In the genomic region with DNA sequence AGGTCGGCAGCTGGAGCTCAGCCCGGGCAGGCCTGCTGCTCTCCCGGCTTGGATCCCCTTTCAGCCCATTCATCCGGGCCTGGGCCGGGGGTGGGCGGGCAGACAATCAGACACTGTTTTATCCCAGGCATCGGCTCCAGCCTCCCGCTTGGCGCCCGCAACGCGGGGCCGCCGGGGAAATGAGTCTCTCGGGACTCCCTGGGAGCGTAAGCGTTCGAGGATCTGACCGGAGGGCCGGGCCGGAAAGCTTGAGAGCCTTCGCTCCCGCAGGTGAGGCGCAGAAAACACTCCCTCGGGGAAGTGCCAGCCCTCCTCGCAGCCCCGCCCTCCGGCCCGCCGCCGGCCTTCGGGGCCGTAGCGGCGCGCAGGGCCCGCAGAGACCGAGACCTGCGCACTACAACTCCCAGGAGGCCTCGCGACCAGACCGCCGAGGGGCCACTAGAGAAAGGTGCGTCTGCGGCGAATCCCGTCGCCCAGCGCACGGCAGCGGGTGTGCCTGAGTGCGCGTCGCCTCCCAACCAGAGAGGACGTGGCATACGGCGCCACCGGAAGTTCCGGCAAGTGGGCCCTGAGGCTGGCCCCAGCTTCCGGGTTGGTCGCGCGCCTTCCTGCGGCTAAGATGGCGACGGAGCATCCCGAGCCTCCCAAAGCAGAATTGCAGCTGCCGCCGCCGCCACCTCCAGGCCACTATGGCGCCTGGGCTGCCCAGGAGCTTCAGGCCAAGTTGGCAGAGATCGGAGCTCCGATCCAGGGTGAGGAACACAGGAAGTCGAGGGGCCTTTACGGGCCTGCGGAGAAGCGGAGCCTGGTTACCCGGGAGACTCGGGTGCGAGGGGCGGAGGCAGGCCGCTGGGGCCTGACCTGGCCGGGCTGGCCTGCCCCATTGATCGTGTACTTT, we compare ENCODE assay signal across 8 cellular contexts. TPM values are rescaled to one million over a fixed set of nuclear protein-coding genes. Genes with fewer than 3 reads are reported as not detected.
DNase-seq lines count a peak whose midpoint lies in the region; ATAC-seq, FAIRE-seq and TF ChIP-seq lines count a peak whose summit lies in the region.

A gene with protein sequence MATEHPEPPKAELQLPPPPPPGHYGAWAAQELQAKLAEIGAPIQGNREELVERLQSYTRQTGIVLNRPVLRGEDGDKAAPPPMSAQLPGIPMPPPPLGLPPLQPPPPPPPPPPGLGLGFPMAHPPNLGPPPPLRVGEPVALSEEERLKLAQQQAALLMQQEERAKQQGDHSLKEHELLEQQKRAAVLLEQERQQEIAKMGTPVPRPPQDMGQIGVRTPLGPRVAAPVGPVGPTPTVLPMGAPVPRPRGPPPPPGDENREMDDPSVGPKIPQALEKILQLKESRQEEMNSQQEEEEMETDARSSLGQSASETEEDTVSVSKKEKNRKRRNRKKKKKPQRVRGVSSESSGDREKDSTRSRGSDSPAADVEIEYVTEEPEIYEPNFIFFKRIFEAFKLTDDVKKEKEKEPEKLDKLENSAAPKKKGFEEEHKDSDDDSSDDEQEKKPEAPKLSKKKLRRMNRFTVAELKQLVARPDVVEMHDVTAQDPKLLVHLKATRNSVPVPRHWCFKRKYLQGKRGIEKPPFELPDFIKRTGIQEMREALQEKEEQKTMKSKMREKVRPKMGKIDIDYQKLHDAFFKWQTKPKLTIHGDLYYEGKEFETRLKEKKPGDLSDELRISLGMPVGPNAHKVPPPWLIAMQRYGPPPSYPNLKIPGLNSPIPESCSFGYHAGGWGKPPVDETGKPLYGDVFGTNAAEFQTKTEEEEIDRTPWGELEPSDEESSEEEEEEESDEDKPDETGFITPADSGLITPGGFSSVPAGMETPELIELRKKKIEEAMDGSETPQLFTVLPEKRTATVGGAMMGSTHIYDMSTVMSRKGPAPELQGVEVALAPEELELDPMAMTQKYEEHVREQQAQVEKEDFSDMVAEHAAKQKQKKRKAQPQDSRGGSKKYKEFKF (plus strand): TSS at position 599 of the 898 bp plus-strand sequence. CDS start 21 bp downstream, at position 620.

- FAIRE-seq in keratinocyte (lab: Jason Lieb, UNC), result no peak

- peak within 1 kb of the TSS; percentile 85 for H3K27ac ChIP-seq in keratinocyte (ENCODE audit: control insufficient read depth, insufficient read depth, low read length)

- H3K79me2 ChIP-seq in keratinocyte (ENCODE audit: control insufficient read depth, insufficient read depth, low read length), result peaks cover 35% of the 10 kb centered on the region

- peak within 1 kb of the TSS; percentile 93 for H2AFZ ChIP-seq in keratinocyte (ENCODE audit: control insufficient read depth, low read length)

- H3K27me3 ChIP-seq in keratinocyte (ENCODE audit: control insufficient read depth, extremely low read depth, insufficient read depth, low read length), result peaks cover 4% of the 10 kb centered on the region

- peak; percentile 95 for DNase-seq in AG09319 (ENCODE audit: extremely low read depth, low read depth)
- peak; percentile 90 to 99 for DNase-seq in NCI-H446 (lab: John Stamatoyannopoulos, UW)
- DNase-seq in activated CD4-positive, CD25-positive, alpha-beta regulatory T cell treated with anti-CD3 and anti-CD28 coated beads, Interleukin-2, amount 50 U/mL, for 16 hours (ENCODE audit: low read depth, low spot score), result peak; percentile 92
- DNase-seq in central memory CD8-positive, alpha-beta T cell (ENCODE audit: low spot score in 2 of 2), result peak; percentile 82 to 90
- peak; percentile 92 for DNase-seq in keratinocyte (ENCODE audit: low read depth, low spot score)
- peak; percentile 89 to 91 for DNase-seq in stimulated activated CD4-positive, alpha-beta T cell treated with anti-CD3 and anti-CD28 coated beads, Interleukin-15, amount 100 ng/mL, for 1 hour (ENCODE audit: low read depth in 1 of 2, low spot score in 1 of 2)

- no peaks in the 10 kb centered on the region for H4K20me1 ChIP-seq in keratinocyte (ENCODE audit: control insufficient read depth, extremely low read depth, insufficient read depth, low read length)

- peaks cover 37% of the 10 kb centered on the region for H3K4me1 Mint-ChIP-seq in central memory CD8-positive, alpha-beta T cell

- dilution Hi-C loops in keratinocyte (cut with MboI; ENCODE audit: extremely low pct_ligation_motif_present, low sequenced_read_pairs), result no loop called here

- H3K4me3 Mint-ChIP-seq in central memory CD8-positive, alpha-beta T cell, result peak within 1 kb of the TSS; percentile 100

- no peaks in the 10 kb centered on the region for H3K9me3 Mint-ChIP-seq in central memory CD8-positive, alpha-beta T cell

- H3K4me2 ChIP-seq in keratinocyte (ENCODE audit: control insufficient read depth, extremely low read depth, insufficient read depth, low read depth, low read length), result peak within 1 kb of the TSS; percentile 90

- no peaks in the 10 kb centered on the region for H3K9me3 ChIP-seq in keratinocyte (ENCODE audit: control insufficient read depth, low read depth, low read length)

- peak within 1 kb of the TSS; percentile 94 for H3K9ac ChIP-seq in keratinocyte (ENCODE audit: control insufficient read depth, extremely low read depth, insufficient read depth, low read length)

- H3K9me1 ChIP-seq in keratinocyte (ENCODE audit: control insufficient read depth, extremely low read depth, insufficient read depth, low read length), result no peaks in the 10 kb centered on the region

- TF ChIP-seq CTCF in AG09319 (IDR thresholded peaks at IDR 0.05; ENCODE audit: low read depth, low read length), result no peak
- no peak for TF ChIP-seq CTCF in keratinocyte (optimal IDR thresholded peaks at IDR 0.05 in 1 of 3, IDR thresholded peaks at IDR 0.05 in 1 of 3, conservative IDR thresholded peaks at IDR 0.05 in 1 of 3; ENCODE audit: extremely low read depth in 1 of 3, insufficient read depth in 2 of 3, low read length in 3 of 3)

- peaks cover 17% of the 10 kb centered on the region for H3K4me1 ChIP-seq in keratinocyte (ENCODE audit: control insufficient read depth, extremely low read depth, insufficient read depth, low read length)

- H3K27me3 Mint-ChIP-seq in central memory CD8-positive, alpha-beta T cell, result no peaks in the 10 kb centered on the region

- peak within 1 kb of the TSS; percentile 66 to 98 (median 94) for H3K4me3 ChIP-seq in keratinocyte (ENCODE audit: control insufficient read depth in 2 of 3, extremely low read depth in 1 of 3, insufficient read depth in 2 of 3, low read depth in 1 of 3, low read length in 3 of 3)

- peaks cover 12 to 22% of the 10 kb centered on the region in 2 experiments for H3K36me3 ChIP-seq in keratinocyte (ENCODE audit: control insufficient read depth in 2 of 2, extremely low read depth in 1 of 2, insufficient read depth in 2 of 2, low read length in 2 of 2)

- H3K36me3 Mint-ChIP-seq in central memory CD8-positive, alpha-beta T cell (ENCODE audit: insufficient read depth), result peaks cover 36% of the 10 kb centered on the region

- H3K27ac Mint-ChIP-seq in central memory CD8-positive, alpha-beta T cell (ENCODE audit: low read depth), result peak within 1 kb of the TSS; percentile 99

- ATAC-seq in GM19025 (IDR thresholded peaks at IDR 0.05; ENCODE audit: low read depth, unreplicated experiment) (peak; percentile 96), HG03342 (IDR thresholded peaks at IDR 0.05; ENCODE audit: unreplicated experiment) (peak; percentile 93)
- peak; percentile 97 for ATAC-seq in central memory CD8-positive, alpha-beta T cell (replicated peaks; ENCODE audit: extremely low read depth, poor library complexity, severe bottlenecking)

RNA-seq across cellular contexts. Expression of the gene that starts here (rescaled TPM):
- 41.9 to 121 TPM (median 73.0 TPM) in 3 replicates for polyA plus RNA-seq in keratinocyte
- polyA plus RNA-seq in keratinocyte (2011; ENCODE audit: low read depth), result 344 TPM
- 80.1 and 110 TPM in 2 replicates for polyA plus RNA-seq in keratinocyte (2011; cell fraction: cytosol; rRNA removed)
- 118 TPM in 2 replicates for polyA plus RNA-seq in keratinocyte (2011; cell fraction: nucleus; rRNA removed)
- 102 and 141 TPM in 2 replicates for polyA plus RNA-seq in keratinocyte (2012; ENCODE audit: low replicate concordance)
- polyA minus RNA-seq in keratinocyte, result 34.8 to 73.7 TPM (median 37.9 TPM) in 3 replicates
- 52.9 TPM for polyA minus RNA-seq in keratinocyte (2011; cell fraction: cytosol; rRNA and poly(A)+ RNA removed)
- polyA minus RNA-seq in keratinocyte (2011; cell fraction: nucleus; rRNA and poly(A)+ RNA removed), result 27.6 and 43.1 TPM in 2 replicates

Comparison
In these comparisons a context has a peak if more than half of its experiments do, and no peak if none do; other contexts are left out.
1. Peak in every context shown above with its lines: DNase-seq, ATAC-seq, H3K4me3 ChIP-seq and H3K27ac ChIP-seq.